Comparison of ENCODE assay signal across 20 cellular contexts in the genomic region with DNA sequence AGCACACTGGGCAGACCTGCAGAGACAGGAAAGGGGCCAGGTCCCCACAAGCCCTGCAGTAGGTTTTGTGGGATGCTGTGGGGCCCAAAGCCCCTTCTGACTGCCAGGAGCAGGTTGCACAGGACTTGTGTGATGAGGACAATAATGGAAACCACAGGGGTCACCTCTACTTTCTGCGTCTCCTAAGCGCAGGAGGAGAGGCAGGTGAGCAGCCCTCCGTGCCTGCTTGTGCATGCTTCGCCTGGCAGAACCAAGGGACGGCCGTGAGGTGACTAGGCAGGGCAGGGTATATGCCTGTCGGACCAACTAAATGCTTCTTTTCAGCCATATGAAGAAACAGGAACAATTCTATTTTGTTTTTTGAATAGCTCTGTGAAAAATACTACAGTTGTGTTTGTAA.
DNase-seq lines count a peak whose midpoint lies in the region; ATAC-seq, FAIRE-seq and TF ChIP-seq lines count a peak whose summit lies in the region.
"Had no signal": no experiment of that assay in that cellular context is flagged by ENCODE, and none has a peak within 500 bp of the region (broad histone marks: within the 10 kb centered on the region; RNA-seq: fewer than 3 reads in every experiment).

No MANE protein-coding gene starts in this region.

- in situ Hi-C loops in HepG2 (cut with HindIII; ENCODE audit: extremely low pct_ligation_motif_present, low pct_unique_long_range_greater_than_20kb), result no loop called here

- H2AFZ ChIP-seq in OCI-LY7 (ENCODE audit: low read length), result no peak overlapping the region
- no peak overlapping the region for H2AFZ ChIP-seq in HepG2 (ENCODE audit: low read length)

- H3K79me2 ChIP-seq in OCI-LY7 (ENCODE audit: insufficient read depth, low read depth, low read length) (no peaks in the 10 kb centered on the region), HepG2 (ENCODE audit: insufficient read depth, low read length) (no peaks in the 10 kb centered on the region)

- POLR2A ChIA-PET in OCI-LY7 (lab: Charles Lee), result interaction anchor here (1.4 kb wide), 1 partner anchor 78 kb away, joined by 4 read pairs; the partner anchor contains the start of gene PITPNB
- POLR2A ChIA-PET in HepG2 (lab: Yijun Ruan, JAX), result no interaction called here

- BruUV-seq in OCI-LY7 (replicated peaks; lab: Mats Ljungman, UMichigan), result no TSS peak
- BruUV-seq in HepG2 (replicated peaks; lab: Mats Ljungman, UMichigan), result TSS peak; percentile 23

- CTCF ChIA-PET in OCI-LY7 (lab: Charles Lee; ENCODE audit: unreplicated experiment), result no interaction called here
- CTCF ChIA-PET in HepG2 (lab: Yijun Ruan, JAX; ENCODE audit: low intra/inter-chr PET ratio, low total read pairs), result no interaction called here

- H3K9ac ChIP-seq in HepG2 (ENCODE audit: insufficient read depth, low read depth, low read length), result no peak overlapping the region
- H3K9ac ChIP-seq: BLaER1 had no signal

- H3K36me3 ChIP-seq in heart right ventricle (peaks cover 0 to 97% (median 32%) of the 10 kb centered on the region in 9 donors), OCI-LY7 (ENCODE audit: insufficient read depth, low read length) (no peaks in the 10 kb centered on the region), HepG2 (replicated peaks in 1 of 2; ENCODE audit: control insufficient read depth in 1 of 2, insufficient read depth in 2 of 2, low read length in 2 of 2) (peaks cover 13 to 18% of the 10 kb centered on the region in 2 experiments; a peak in 3 of 5 replicates), upper lobe of right lung (peaks cover 26% of the 10 kb centered on the region), ascending aorta (peaks cover 20 to 68% of the 10 kb centered on the region in 2 donors)
- H3K36me3 ChIP-seq: SJCRH30 had no signal

- no peak for FAIRE-seq in HepG2 (lab: Jason Lieb, UNC)
- FAIRE-seq: GM12892 had no signal

- H4K20me1 ChIP-seq in OCI-LY7 (ENCODE audit: insufficient read depth, low read length) (no peaks in the 10 kb centered on the region), HepG2 (ENCODE audit: insufficient read depth, low read length) (no peaks in the 10 kb centered on the region; the same call in 1 of the 2 replicates)
- H4K20me1 ChIP-seq: BLaER1 had no signal

- DNase-seq in cardiac septum (ENCODE audit: low spot score) (peak; percentile 71), heart right ventricle (no peak), OCI-LY7 (ENCODE audit: low spot score) (peak; percentile 30), HepG2 (ENCODE audit: low spot score) (no peak), upper lobe of right lung (peak; percentile 30), ascending aorta (ENCODE audit: low spot score in 2 of 2) (no peak)
- DNase-seq: CD4-positive, alpha-beta memory T cell; DMS53; KG1; MV-4-11; NCI-H1436; NCI-H2029 treated with DMSO at 0.1 percent for 48 hours; NCI-H2171 treated with DMSO at 0.1 percent for 48 hours; PC-3; RPMI8226; SJCRH30 had no signal

- H3K27me3 ChIP-seq in heart right ventricle (no peaks in the 10 kb centered on the region), HepG2 (ENCODE audit: control insufficient read depth in 1 of 2, insufficient read depth in 2 of 2, low read length in 2 of 2) (no peaks in the 10 kb centered on the region; a peak in 1 of 5 replicates), upper lobe of right lung (no peaks in the 10 kb centered on the region), ascending aorta (no peaks in the 10 kb centered on the region)
- H3K27me3 ChIP-seq: BLaER1, SJCRH30 had no signal

- intact Hi-C loops in cardiac septum (cut with DNase I) (no loop called here), heart right ventricle (cut with DNase I) (no loop called here), OCI-LY7 (cut with micrococcal nuclease; ENCODE audit: unreplicated experiment) (no loop called here), HepG2 (cut with micrococcal nuclease; ENCODE audit: unreplicated experiment) (no loop called here), upper lobe of right lung (cut with DNase I) (no loop called here), ascending aorta (cut with DNase I) (no loop called here)

- no peaks in the 10 kb centered on the region for H3K9me2 ChIP-seq in OCI-LY7 (ENCODE audit: insufficient read depth, low read length)

- no peak for TF ChIP-seq CTCF in heart right ventricle (IDR thresholded peaks at IDR 0.05)
- no peak for TF ChIP-seq CTCF in OCI-LY7 (conservative IDR thresholded peaks at IDR 0.05; ENCODE audit: low read length)
- TF ChIP-seq CTCF in HepG2 (CRISPR knock-in tag; IDR thresholded peaks at IDR 0.05), result no peak
- no peak for TF ChIP-seq CTCF in upper lobe of right lung (IDR thresholded peaks at IDR 0.05)
- TF ChIP-seq CTCF in ascending aorta (IDR thresholded peaks at IDR 0.05), result no peak

- no peak for TF ChIP-seq POLR2A in HepG2 (IDR thresholded peaks at IDR 0.05; ENCODE audit: insufficient read depth in 1 of 2, low read depth in 2 of 2, low read length in 2 of 2)

- H3K4me1 ChIP-seq in heart right ventricle (peaks cover 0 to 1% (median 0%) of the 10 kb centered on the region in 9 donors), OCI-LY7 (ENCODE audit: insufficient read depth, low read length, poor library complexity, severe bottlenecking) (peaks cover 49% of the 10 kb centered on the region), HepG2 (ENCODE audit: insufficient read depth, low read length) (no peaks in the 10 kb centered on the region), upper lobe of right lung (no peaks in the 10 kb centered on the region), ascending aorta (no peaks in the 10 kb centered on the region)
- H3K4me1 ChIP-seq: SJCRH30 had no signal

- H3K9me3 ChIP-seq in heart right ventricle, result no peaks in the 10 kb centered on the region
- no peaks in the 10 kb centered on the region for H3K9me3 ChIP-seq in OCI-LY7 (ENCODE audit: low read length)
- H3K9me3 ChIP-seq in HepG2 (ENCODE audit: low read length), result no peaks in the 10 kb centered on the region
- no peaks in the 10 kb centered on the region for H3K9me3 ChIP-seq in upper lobe of right lung
- H3K9me3 ChIP-seq in ascending aorta, result no peaks in the 10 kb centered on the region
- H3K9me3 ChIP-seq: BLaER1, SJCRH30 had no signal

- H3K4me2 ChIP-seq in OCI-LY7 (ENCODE audit: low read length), result peak overlapping the region; percentile 7; the same call in 1 of the 2 replicates
- H3K4me2 ChIP-seq in HepG2 (ENCODE audit: low read depth, low read length), result no peak overlapping the region
- H3K4me2 ChIP-seq: BLaER1 had no signal

- ATAC-seq in heart right ventricle (no peak), HepG2 (no peak), upper lobe of right lung (no peak), HG03354 (IDR thresholded peaks at IDR 0.05; ENCODE audit: poor library complexity, severe bottlenecking, unreplicated experiment) (no peak), GM21576 (IDR thresholded peaks at IDR 0.05; ENCODE audit: unreplicated experiment) (no peak)

- H3K27ac ChIP-seq in heart right ventricle, result no peak overlapping the region
- no peak overlapping the region for H3K27ac ChIP-seq in OCI-LY7 (ENCODE audit: low read depth, low read length, poor library complexity, severe bottlenecking)
- no peak overlapping the region for H3K27ac ChIP-seq in HepG2 (ENCODE audit: extremely low read length, insufficient read depth, low read length)
- H3K27ac ChIP-seq in upper lobe of right lung, result no peak overlapping the region
- no peak overlapping the region for H3K27ac ChIP-seq in ascending aorta
- H3K27ac ChIP-seq: BLaER1, SJCRH30 had no signal

- WGBS in heart right ventricle, 2 donors, result 95 to 96% methylated on average over 7 of the region's 7 CpGs
- 91% methylated on average over 4 of the region's 7 CpGs for WGBS in HepG2 (ENCODE audit: low lambda C conversion rate)

- TF ChIP-seq EP300 in HepG2 (IDR thresholded peaks at IDR 0.05; ENCODE audit: low read depth in 2 of 2, low read length in 2 of 2), result no peak
- TF ChIP-seq EP300 in HepG2 (CRISPR knock-in tag; IDR thresholded peaks at IDR 0.05; ENCODE audit: borderline replicate concordance), result no peak

- no peak for TF ChIP-seq RAD21 in HepG2 (CRISPR knock-in tag; IDR thresholded peaks at IDR 0.05)

- H3K4me3 ChIP-seq in heart right ventricle (no peak overlapping the region), OCI-LY7 (ENCODE audit: low read depth, low read length, poor library complexity, severe bottlenecking) (no peak overlapping the region), HepG2 (replicated peaks in 1 of 3; ENCODE audit: insufficient read depth in 1 of 3, low read depth in 2 of 3, low read length in 3 of 3) (no peak overlapping the region), upper lobe of right lung (no peak overlapping the region), ascending aorta (no peak overlapping the region)
- H3K4me3 ChIP-seq: BLaER1, SJCRH30 had no signal

TF ChIP-seq in HepG2, 621 proteins besides CTCF, POLR2A, EP300 and RAD21 (continues in another document):
- TF ChIP-seq, protein P1, sequence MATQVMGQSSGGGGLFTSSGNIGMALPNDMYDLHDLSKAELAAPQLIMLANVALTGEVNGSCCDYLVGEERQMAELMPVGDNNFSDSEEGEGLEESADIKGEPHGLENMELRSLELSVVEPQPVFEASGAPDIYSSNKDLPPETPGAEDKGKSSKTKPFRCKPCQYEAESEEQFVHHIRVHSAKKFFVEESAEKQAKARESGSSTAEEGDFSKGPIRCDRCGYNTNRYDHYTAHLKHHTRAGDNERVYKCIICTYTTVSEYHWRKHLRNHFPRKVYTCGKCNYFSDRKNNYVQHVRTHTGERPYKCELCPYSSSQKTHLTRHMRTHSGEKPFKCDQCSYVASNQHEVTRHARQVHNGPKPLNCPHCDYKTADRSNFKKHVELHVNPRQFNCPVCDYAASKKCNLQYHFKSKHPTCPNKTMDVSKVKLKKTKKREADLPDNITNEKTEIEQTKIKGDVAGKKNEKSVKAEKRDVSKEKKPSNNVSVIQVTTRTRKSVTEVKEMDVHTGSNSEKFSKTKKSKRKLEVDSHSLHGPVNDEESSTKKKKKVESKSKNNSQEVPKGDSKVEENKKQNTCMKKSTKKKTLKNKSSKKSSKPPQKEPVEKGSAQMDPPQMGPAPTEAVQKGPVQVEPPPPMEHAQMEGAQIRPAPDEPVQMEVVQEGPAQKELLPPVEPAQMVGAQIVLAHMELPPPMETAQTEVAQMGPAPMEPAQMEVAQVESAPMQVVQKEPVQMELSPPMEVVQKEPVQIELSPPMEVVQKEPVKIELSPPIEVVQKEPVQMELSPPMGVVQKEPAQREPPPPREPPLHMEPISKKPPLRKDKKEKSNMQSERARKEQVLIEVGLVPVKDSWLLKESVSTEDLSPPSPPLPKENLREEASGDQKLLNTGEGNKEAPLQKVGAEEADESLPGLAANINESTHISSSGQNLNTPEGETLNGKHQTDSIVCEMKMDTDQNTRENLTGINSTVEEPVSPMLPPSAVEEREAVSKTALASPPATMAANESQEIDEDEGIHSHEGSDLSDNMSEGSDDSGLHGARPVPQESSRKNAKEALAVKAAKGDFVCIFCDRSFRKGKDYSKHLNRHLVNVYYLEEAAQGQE (IDR thresholded peaks at IDR 0.05; ENCODE audit: borderline replicate concordance in 1 of 2, low read depth in 1 of 2, low read length in 2 of 2), result no peak

Comparison
In these comparisons a context has a peak if more than half of its experiments do, and no peak if none do; other contexts are left out.
1. DNase-seq: peak in cardiac septum (single experiment), OCI-LY7 (single experiment) and upper lobe of right lung (single experiment); none in heart right ventricle (0 of 2), HepG2 (single experiment) and ascending aorta (0 of 2).